Comparison of ENCODE assay signal across 1 cellular context in the genomic region with DNA sequence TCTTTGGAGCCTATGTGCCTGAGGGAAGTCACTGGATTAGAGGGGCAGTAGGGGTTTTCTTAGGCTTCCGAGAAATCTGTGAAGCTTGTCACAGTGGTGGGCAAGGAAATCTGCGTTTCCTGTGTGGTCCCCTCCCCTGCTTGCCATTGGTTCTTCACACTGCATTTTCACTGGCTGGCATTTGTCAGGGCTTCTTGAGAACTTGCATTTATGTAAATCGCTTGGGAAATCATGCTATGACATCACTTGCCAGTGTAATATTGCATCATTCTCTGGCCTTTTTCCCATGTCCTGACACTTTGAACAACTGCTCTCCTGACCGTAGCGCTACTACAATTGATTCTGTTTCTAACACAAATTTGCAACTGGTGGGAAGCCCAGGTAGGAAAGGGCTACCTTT.
TF ChIP-seq lines count a peak whose summit lies in the region.

No MANE protein-coding gene starts in this region.

TF ChIP-seq in HEK293, 187 proteins besides CTCF, POLR2A, EP300 and RAD21 (continued from another document):
- TF ChIP-seq ATF2 (tag by site-specific recombination; IDR thresholded peaks at IDR 0.05; ENCODE audit: low read depth) = peak; percentile 57
- TF ChIP-seq ZNF639 (tag by site-specific recombination; IDR thresholded peaks at IDR 0.05) = no peak
- no peak for TF ChIP-seq EGR2 (tag by site-specific recombination; IDR thresholded peaks at IDR 0.05; ENCODE audit: low read depth)
- TF ChIP-seq ZNF23 (tag by site-specific recombination; IDR thresholded peaks at IDR 0.05; ENCODE audit: borderline replicate concordance) = no peak
- no peak for TF ChIP-seq ZNF76 (tag by site-specific recombination; IDR thresholded peaks at IDR 0.05; ENCODE audit: borderline replicate concordance, low read depth)
- TF ChIP-seq ZNF10 (tag by site-specific recombination; IDR thresholded peaks at IDR 0.05) = no peak
- TF ChIP-seq, protein P1, sequence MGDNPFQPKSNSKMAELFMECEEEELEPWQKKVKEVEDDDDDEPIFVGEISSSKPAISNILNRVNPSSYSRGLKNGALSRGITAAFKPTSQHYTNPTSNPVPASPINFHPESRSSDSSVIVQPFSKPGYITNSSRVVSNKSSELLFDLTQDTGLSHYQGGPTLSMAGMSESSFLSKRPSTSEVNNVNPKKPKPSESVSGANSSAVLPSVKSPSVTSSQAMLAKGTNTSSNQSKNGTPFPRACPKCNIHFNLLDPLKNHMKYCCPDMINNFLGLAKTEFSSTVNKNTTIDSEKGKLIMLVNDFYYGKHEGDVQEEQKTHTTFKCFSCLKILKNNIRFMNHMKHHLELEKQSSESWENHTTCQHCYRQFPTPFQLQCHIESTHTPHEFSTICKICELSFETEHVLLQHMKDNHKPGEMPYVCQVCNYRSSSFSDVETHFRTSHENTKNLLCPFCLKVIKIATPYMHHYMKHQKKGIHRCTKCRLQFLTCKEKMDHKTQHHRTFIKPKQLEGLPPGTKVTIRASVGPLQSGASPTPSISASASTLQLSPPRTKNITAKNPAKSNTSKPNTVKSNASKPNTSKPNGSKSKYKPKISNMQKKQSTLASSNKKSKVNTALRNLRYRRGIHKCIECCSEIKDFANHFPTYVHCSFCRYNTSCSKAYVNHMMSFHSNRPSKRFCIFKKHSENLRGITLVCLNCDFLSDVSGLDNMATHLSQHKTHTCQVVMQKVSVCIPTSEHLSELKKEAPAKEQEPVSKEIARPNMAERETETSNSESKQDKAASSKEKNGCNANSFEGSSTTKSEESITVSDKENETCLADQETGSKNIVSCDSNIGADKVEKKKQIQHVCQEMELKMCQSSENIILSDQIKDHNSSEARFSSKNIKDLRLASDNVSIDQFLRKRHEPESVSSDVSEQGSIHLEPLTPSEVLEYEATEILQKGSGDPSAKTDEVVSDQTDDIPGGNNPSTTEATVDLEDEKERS (tag by site-specific recombination; IDR thresholded peaks at IDR 0.05) = no peak
- TF ChIP-seq ZNF785 (tag by site-specific recombination; IDR thresholded peaks at IDR 0.05) = no peak
- TF ChIP-seq ZNF792 (tag by site-specific recombination; IDR thresholded peaks at IDR 0.05) = no peak
- TF ChIP-seq ZNF350 (tag by site-specific recombination; IDR thresholded peaks at IDR 0.05) = no peak
- TF ChIP-seq ZSCAN30 (tag by site-specific recombination; IDR thresholded peaks at IDR 0.05) = no peak
- TF ChIP-seq ZNF280C (tag by site-specific recombination; IDR thresholded peaks at IDR 0.05) = no peak
- no peak for TF ChIP-seq ZSCAN23 (tag by site-specific recombination; IDR thresholded peaks at IDR 0.05)
- TF ChIP-seq, protein P2, sequence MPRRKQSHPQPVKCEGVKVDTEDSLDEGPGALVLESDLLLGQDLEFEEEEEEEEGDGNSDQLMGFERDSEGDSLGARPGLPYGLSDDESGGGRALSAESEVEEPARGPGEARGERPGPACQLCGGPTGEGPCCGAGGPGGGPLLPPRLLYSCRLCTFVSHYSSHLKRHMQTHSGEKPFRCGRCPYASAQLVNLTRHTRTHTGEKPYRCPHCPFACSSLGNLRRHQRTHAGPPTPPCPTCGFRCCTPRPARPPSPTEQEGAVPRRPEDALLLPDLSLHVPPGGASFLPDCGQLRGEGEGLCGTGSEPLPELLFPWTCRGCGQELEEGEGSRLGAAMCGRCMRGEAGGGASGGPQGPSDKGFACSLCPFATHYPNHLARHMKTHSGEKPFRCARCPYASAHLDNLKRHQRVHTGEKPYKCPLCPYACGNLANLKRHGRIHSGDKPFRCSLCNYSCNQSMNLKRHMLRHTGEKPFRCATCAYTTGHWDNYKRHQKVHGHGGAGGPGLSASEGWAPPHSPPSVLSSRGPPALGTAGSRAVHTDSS (tag by site-specific recombination; IDR thresholded peaks at IDR 0.05) = no peak
- TF ChIP-seq ZNF701 (tag by site-specific recombination; IDR thresholded peaks at IDR 0.05) = no peak
- no peak for TF ChIP-seq ZNF707 (tag by site-specific recombination; IDR thresholded peaks at IDR 0.05)
- peak; percentile 91 for TF ChIP-seq ZBTB21 (tag by site-specific recombination; IDR thresholded peaks at IDR 0.05)
- TF ChIP-seq, protein P3, sequence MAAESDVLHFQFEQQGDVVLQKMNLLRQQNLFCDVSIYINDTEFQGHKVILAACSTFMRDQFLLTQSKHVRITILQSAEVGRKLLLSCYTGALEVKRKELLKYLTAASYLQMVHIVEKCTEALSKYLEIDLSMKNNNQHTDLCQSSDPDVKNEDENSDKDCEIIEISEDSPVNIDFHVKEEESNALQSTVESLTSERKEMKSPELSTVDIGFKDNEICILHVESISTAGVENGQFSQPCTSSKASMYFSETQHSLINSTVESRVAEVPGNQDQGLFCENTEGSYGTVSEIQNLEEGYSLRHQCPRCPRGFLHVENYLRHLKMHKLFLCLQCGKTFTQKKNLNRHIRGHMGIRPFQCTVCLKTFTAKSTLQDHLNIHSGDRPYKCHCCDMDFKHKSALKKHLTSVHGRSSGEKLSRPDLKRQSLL (tag by site-specific recombination; IDR thresholded peaks at IDR 0.05) = no peak
- no peak for TF ChIP-seq ZNF433 (tag by site-specific recombination; IDR thresholded peaks at IDR 0.05; ENCODE audit: low read depth)
- TF ChIP-seq ZNF660 (tag by site-specific recombination; IDR thresholded peaks at IDR 0.05) = 0 out of 2 replicates have a peak, but pooled peaks have one; percentile 39
- peak; percentile 48; the same call in 1 of the 2 replicates for TF ChIP-seq ZNF518A (tag by site-specific recombination; conservative IDR thresholded peaks at IDR 0.05; ENCODE audit: low read depth)
- peak; percentile 84 for TF ChIP-seq ZNF335 (tag by site-specific recombination; conservative IDR thresholded peaks at IDR 0.05)
- TF ChIP-seq ZNF211 (tag by site-specific recombination; IDR thresholded peaks at IDR 0.05; ENCODE audit: low read depth) = no peak
- no peak for TF ChIP-seq ZNF704 (tag by site-specific recombination; IDR thresholded peaks at IDR 0.05)
- TF ChIP-seq SETDB1 (IDR thresholded peaks at IDR 0.05; ENCODE audit: insufficient read length, low read length) = no peak
- no peak for TF ChIP-seq ZBTB17 (tag by site-specific recombination; IDR thresholded peaks at IDR 0.05)
- TF ChIP-seq SP7 (tag by site-specific recombination; IDR thresholded peaks at IDR 0.05) = no peak
- TF ChIP-seq ZEB2 (tag by site-specific recombination; IDR thresholded peaks at IDR 0.05) = no peak
- TF ChIP-seq BCL11B (tag by site-specific recombination; IDR thresholded peaks at IDR 0.05; ENCODE audit: low read depth) = no peak
- TF ChIP-seq ZBTB44 (tag by site-specific recombination; IDR thresholded peaks at IDR 0.05) = no peak
